ENCODE assay signal across 21 cellular contexts in the genomic region with DNA sequence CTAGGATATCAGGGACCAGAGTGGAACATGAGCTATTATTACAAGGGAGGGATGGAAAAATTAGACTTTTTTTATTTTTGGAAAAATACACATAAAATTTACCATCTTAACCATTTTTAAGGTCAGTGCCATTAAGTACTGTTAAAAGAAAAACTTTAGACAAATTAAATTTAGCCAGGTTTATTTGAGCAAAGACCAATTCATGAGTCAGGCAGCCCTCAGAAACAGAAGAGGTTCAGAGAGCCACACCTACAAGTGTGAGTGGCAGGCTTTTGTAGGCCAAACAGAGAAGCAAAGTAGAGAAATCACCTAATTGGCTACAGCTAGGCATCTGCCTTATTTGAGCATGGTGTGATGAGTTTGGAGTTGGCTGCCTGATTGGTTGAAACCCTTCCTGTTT.
"Had no signal": no experiment of that assay in that cellular context is flagged by ENCODE, and none has a peak within 500 bp of the region (broad histone marks: within the 10 kb centered on the region; RNA-seq: fewer than 3 reads in every experiment).

No MANE protein-coding gene starts in this region.

- H3K9me3 ChIP-seq: SK-N-SH had no signal

- H3K9ac ChIP-seq: SK-N-SH had no signal

- DNase-seq: KBM-7, MV-4-11, NCI-H1092, NCI-H1105 treated with DMSO at 0.1 percent for 48 hours, NCI-H1417 treated with DMSO at 0.1 percent for 48 hours, NCI-H146, NCI-H1694 treated with DMSO at 0.1 percent for 48 hours, NCI-H1930, NCI-H2081, NCI-H2107, NCI-H2171 treated with DMSO at 0.1 percent for 48 hours, NCI-H345, NCI-H446 treated with DMSO at 0.1 percent for 48 hours, NCI-H510A treated with DMSO at 0.1 percent for 48 hours, NCI-H526, NCI-H748 treated with DMSO at 0.1 percent for 48 hours, SHP77, SK-N-SH, SW 1271, T-cell had no signal

- H3K27ac ChIP-seq: RWPE1 had no signal

- H3K4me2 ChIP-seq: SK-N-SH had no signal

- ATAC-seq: T-cell had no signal
